Comparison of ENCODE assay signal across 11 cellular contexts in the genomic region with DNA sequence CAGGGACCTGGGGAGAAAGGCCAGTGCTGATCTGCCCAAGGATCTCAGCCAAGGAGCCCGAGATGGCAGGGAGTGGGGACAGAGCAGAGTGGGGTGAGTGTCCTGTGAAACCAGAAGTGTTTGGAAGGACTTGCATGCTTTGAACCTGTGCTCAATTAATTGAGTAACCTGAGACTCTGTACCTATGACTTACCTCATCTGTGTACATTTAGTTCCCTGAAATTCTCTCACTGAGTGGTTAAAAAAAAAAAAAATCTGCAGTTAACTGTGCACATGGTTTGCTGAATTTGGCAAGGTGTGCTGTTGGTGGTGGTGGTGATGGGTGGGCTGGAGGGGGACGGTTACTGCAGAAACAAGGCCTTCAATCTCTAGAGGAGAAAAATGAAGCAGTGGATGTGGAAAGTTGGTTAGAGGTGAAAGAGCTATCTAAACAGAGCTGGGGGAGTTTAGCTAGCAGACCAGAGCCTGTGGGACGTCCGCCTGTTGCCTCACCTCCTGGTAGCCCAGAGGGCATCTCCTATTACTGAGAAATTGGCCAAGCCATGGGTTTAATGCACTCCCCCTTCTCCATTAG. TPM values are rescaled to one million over a fixed set of nuclear protein-coding genes. Genes with fewer than 3 reads are reported as not detected.
DNase-seq lines count a peak whose midpoint lies in the region; ATAC-seq and TF ChIP-seq lines count a peak whose summit lies in the region.
"Had no signal": no experiment of that assay in that cellular context is flagged by ENCODE, and none has a peak within 500 bp of the region (broad histone marks: within the 10 kb centered on the region; RNA-seq: fewer than 3 reads in every experiment).

No MANE protein-coding gene starts in this region.

- H3K4me1 Mint-ChIP-seq in activated CD4-positive, alpha-beta memory T cell treated with anti-CD3 and anti-CD28 coated beads, Interleukin-2, amount 10 ng/mL, durations not matched to agents 7 days and 5 days = peaks cover 97% of the 10 kb centered on the region
- peaks cover 64 to 89% (median 75%) of the 10 kb centered on the region in 3 donors for H3K4me1 Mint-ChIP-seq in naive B cell

- H3K36me3 Mint-ChIP-seq in activated CD4-positive, alpha-beta memory T cell treated with anti-CD3 and anti-CD28 coated beads, Interleukin-2, amount 10 ng/mL, durations not matched to agents 7 days and 5 days (ENCODE audit: low read depth) = peaks cover 51% of the 10 kb centered on the region
- H3K36me3 Mint-ChIP-seq in naive B cell = peaks cover 0 to 4% of the 10 kb centered on the region in 2 donors

- no peak overlapping the region for H3K4me3 ChIP-seq in HEK293 (ENCODE audit: low read depth, low read length)

- no peaks in the 10 kb centered on the region for H3K36me3 ChIP-seq in HEK293 (ENCODE audit: control insufficient read depth in 2 of 2, insufficient read depth in 1 of 2, low read length in 2 of 2)

- TF ChIP-seq CTCF in HEK293 (tag by site-specific recombination; IDR thresholded peaks at IDR 0.05) = no peak

- CTCF ChIA-PET in HEK293 (lab: Yijun Ruan, JAX) = interaction anchor here (4.0 kb wide), 1 partner anchor 9 kb away, joined by 16 read pairs; the partner anchor contains the start of genes SORL1 and SORL1-AS1
- CTCF ChIA-PET in activated CD4-positive, alpha-beta memory T cell treated with anti-CD3 and anti-CD28 coated beads, Interleukin-2, amount 10 ng/mL, durations not matched to agents 7 days and 5 days (lab: Charles Lee) = interaction anchor here (9.8 kb wide), 1 partner anchor 10 kb away, joined by 91 read pairs; the partner anchor contains the start of genes SORL1 and SORL1-AS1

- H3K4me1 ChIP-seq in HEK293 (ENCODE audit: control insufficient read depth, insufficient read depth, low read length) = peaks cover 7% of the 10 kb centered on the region

- ATAC-seq in naive B cell (ENCODE audit: low read depth in 2 of 2) = no peak

- no peaks in the 10 kb centered on the region for H3K9me3 Mint-ChIP-seq in activated CD4-positive, alpha-beta memory T cell treated with anti-CD3 and anti-CD28 coated beads, Interleukin-2, amount 10 ng/mL, durations not matched to agents 7 days and 5 days
- H3K9me3 Mint-ChIP-seq in naive B cell = no peaks in the 10 kb centered on the region
- H3K9me3 Mint-ChIP-seq: dendritic cell treated with granulocyte-macrophage colony-stimulating factor and Interleukin-4, amounts not matched to agents 40 ng/mL and 50 ng/mL, for 4 days had no signal

- POLR2A ChIA-PET in HEK293 (lab: Yijun Ruan, JAX) = interaction anchor here (0.7 to 1.1 kb wide), 2 partner anchors 9 to 11 kb away, joined by 3 to 5 read pairs; partner anchors contain the start of genes SORL1 and SORL1-AS1
- POLR2A ChIA-PET in activated CD4-positive, alpha-beta memory T cell treated with anti-CD3 and anti-CD28 coated beads, Interleukin-2, amount 10 ng/mL, durations not matched to agents 7 days and 5 days (lab: Charles Lee) = interaction anchor here (1.2 to 11.2 kb wide), 2 partner anchors 10 to 20 kb away, joined by 3 to 187 read pairs; partner anchors contain the start of genes SORL1 and SORL1-AS1

- peak overlapping the region; percentile 4 for H3K27ac Mint-ChIP-seq in activated CD4-positive, alpha-beta memory T cell treated with anti-CD3 and anti-CD28 coated beads, Interleukin-2, amount 10 ng/mL, durations not matched to agents 7 days and 5 days
- H3K27ac Mint-ChIP-seq in naive B cell = peak overlapping the region in 4 of 6 donors; percentile 57 to 76 (median 70)
- H3K27ac Mint-ChIP-seq: dendritic cell treated with granulocyte-macrophage colony-stimulating factor and Interleukin-4, amounts not matched to agents 40 ng/mL and 50 ng/mL, for 4 days had no signal

- DNase-seq in COLO668 (lab: John Stamatoyannopoulos, UW; ENCODE audit: unreplicated experiment) (peak; percentile 38), naive B cell (no peak), NCI-H1930 (lab: John Stamatoyannopoulos, UW) (no peak), NCI-H524 (lab: John Stamatoyannopoulos, UW) (no peak), hepatic stellate cell (ENCODE audit: low spot score) (no peak), glomerular visceral epithelial cell (ENCODE audit: extremely low spot score) (no peak)
- DNase-seq in activated CD4-positive, alpha-beta memory T cell treated with anti-CD3 and anti-CD28 coated beads, Interleukin-2, amount 10 ng/mL, durations not matched to agents 7 days and 5 days = no peak
- DNase-seq: activated gamma-delta T cell, NCI-H1105 had no signal

- no peaks in the 10 kb centered on the region for H3K9me3 ChIP-seq in HEK293 (ENCODE audit: control insufficient read depth, insufficient read depth, low read depth, low read length)

- no peak overlapping the region for H3K4me3 Mint-ChIP-seq in activated CD4-positive, alpha-beta memory T cell treated with anti-CD3 and anti-CD28 coated beads, Interleukin-2, amount 10 ng/mL, durations not matched to agents 7 days and 5 days
- no peak overlapping the region for H3K4me3 Mint-ChIP-seq in naive B cell
- H3K4me3 Mint-ChIP-seq: dendritic cell treated with granulocyte-macrophage colony-stimulating factor and Interleukin-4, amounts not matched to agents 40 ng/mL and 50 ng/mL, for 4 days had no signal

- H3K27ac ChIP-seq in HEK293 (ENCODE audit: extremely low read depth, low read depth, low read length) = no peak overlapping the region

- H3K27me3 Mint-ChIP-seq in activated CD4-positive, alpha-beta memory T cell treated with anti-CD3 and anti-CD28 coated beads, Interleukin-2, amount 10 ng/mL, durations not matched to agents 7 days and 5 days = no peaks in the 10 kb centered on the region
- no peaks in the 10 kb centered on the region for H3K27me3 Mint-ChIP-seq in naive B cell
- H3K27me3 Mint-ChIP-seq: dendritic cell treated with granulocyte-macrophage colony-stimulating factor and Interleukin-4, amounts not matched to agents 40 ng/mL and 50 ng/mL, for 4 days had no signal

TF ChIP-seq in HEK293, 187 proteins besides CTCF, POLR2A, EP300 and RAD21 (continues in another document):
- no peak for TF ChIP-seq ZNF518A (tag by site-specific recombination; conservative IDR thresholded peaks at IDR 0.05; ENCODE audit: low read depth)
- no peak for TF ChIP-seq ZSCAN5A (tag by site-specific recombination; IDR thresholded peaks at IDR 0.05)
- no peak for TF ChIP-seq ZFP41 (tag by site-specific recombination; IDR thresholded peaks at IDR 0.05; ENCODE audit: borderline replicate concordance)
- peak; percentile 21; the same call in 1 of the 2 replicates for TF ChIP-seq KLF8 (tag by site-specific recombination; IDR thresholded peaks at IDR 0.05)
- TF ChIP-seq ZNF792 (tag by site-specific recombination; IDR thresholded peaks at IDR 0.05) = no peak
- TF ChIP-seq HOXC10 (CRISPR knock-in tag; IDR thresholded peaks at IDR 0.05) = no peak
- TF ChIP-seq ZNF791 (tag by site-specific recombination; IDR thresholded peaks at IDR 0.05) = no peak
- no peak for TF ChIP-seq ZNF302 (tag by site-specific recombination; IDR thresholded peaks at IDR 0.05; ENCODE audit: low read depth)
- TF ChIP-seq PRDM1 (tag by site-specific recombination; IDR thresholded peaks at IDR 0.05) = 0 out of 2 replicates have a peak, but pooled peaks have one; percentile 5
- TF ChIP-seq SCRT2 (tag by site-specific recombination; IDR thresholded peaks at IDR 0.05) = peak; percentile 33; the same call in 1 of the 2 replicates

RNA-seq across cellular contexts. Expression of gene SORL1, which starts 8.9 kb away (rescaled TPM):
- total RNA-seq in activated CD4-positive, alpha-beta memory T cell treated with anti-CD3 and anti-CD28 coated beads, Interleukin-2, amount 10 ng/mL, durations not matched to agents 7 days and 5 days = 100 to 1,000 TPM; 115 to 116 TPM
- polyA plus RNA-seq in naive B cell (ENCODE audit: low read depth in 6 of 6) = 100 to 1,000 TPM in 1 of 6 donors, 10 to 100 TPM in 5; 61.7 to 102 (median 83.8) TPM
